Comparison of ENCODE assay signal across 8 cellular contexts in the genomic region with DNA sequence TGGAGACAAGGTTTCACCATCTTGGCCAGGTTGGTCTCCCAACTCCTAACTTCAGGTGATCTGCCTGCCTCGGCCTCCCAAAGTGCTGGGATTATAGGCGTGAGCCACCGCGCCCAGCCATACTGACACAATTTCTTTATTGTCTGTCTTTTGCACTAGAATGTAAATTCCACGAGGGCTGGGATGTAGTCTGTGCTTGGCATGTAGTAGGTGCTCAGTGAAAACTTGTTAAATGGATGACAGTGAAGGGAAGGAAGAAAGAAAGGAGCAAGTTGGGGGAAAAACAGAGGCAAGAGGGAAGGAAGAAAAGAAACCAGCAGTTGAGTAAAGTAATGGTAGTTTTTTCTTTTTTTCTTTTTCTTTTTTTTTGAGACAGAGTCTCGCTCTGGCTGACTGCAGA.
"Had no signal": no experiment of that assay in that cellular context is flagged by ENCODE, and none has a peak within 500 bp of the region (broad histone marks: within the 10 kb centered on the region; RNA-seq: fewer than 3 reads in every experiment).

No MANE protein-coding gene starts in this region.

- FAIRE-seq: G401.6, GM12878, GM12891, GM12892, GM18507, GM19239 had no signal

- H3K4me3 ChIP-seq: GM12878 had no signal

- DNase-seq: GDM1, GF-D8 had no signal
